8 cellular contexts compared by ENCODE assay signal in genomic region chr3:155853214-155854146, GRCh38. TPM values are rescaled to one million over a fixed set of nuclear protein-coding genes. Genes with fewer than 3 reads are reported as not detected.
DNase-seq lines count a peak whose midpoint lies in the region; ATAC-seq and TF ChIP-seq lines count a peak whose summit lies in the region.

No MANE protein-coding gene starts in this region.

- H4K20me1 ChIP-seq in BLaER1: peaks cover 50% of the 10 kb centered on the region

- peaks cover 31% of the 10 kb centered on the region for H3K36me3 Mint-ChIP-seq in activated CD4-positive, alpha-beta T cell treated with anti-CD3 and anti-CD28 coated beads, Interleukin-2, amount 10 ng/mL, durations not matched to agents 7 days and 5 days (ENCODE audit: low read depth)
- H3K36me3 Mint-ChIP-seq in naive thymus-derived CD4-positive, alpha-beta T cell: peaks cover 0 to 25% (median 6%) of the 10 kb centered on the region in 5 donors

- H3K27me3 ChIP-seq in BLaER1 (no peaks in the 10 kb centered on the region), HL-60 (ENCODE audit: insufficient read depth, poor library complexity, severe bottlenecking) (no peaks in the 10 kb centered on the region), transverse colon (no peaks in the 10 kb centered on the region)
- no peaks in the 10 kb centered on the region for H3K27me3 ChIP-seq in naive thymus-derived CD4-positive, alpha-beta T cell (ENCODE audit: control insufficient read depth in 2 of 2, insufficient read depth in 2 of 2, low read length in 2 of 2)

- peak overlapping the region; percentile 98 for H3K4me2 ChIP-seq in BLaER1

- in situ Hi-C loops in transverse colon (cut with MboI; ENCODE audit: low pct_ligation_motif_present in 1 of 4, low pct_unique_long_range_greater_than_20kb in 1 of 4, low sequenced_read_pairs in 3 of 4): loop anchor here in 1 of 4 donors (25.0 kb wide), 1 partner anchor 1309 kb away; the partner anchor contains the start of gene CCNL1

- H3K27me3 Mint-ChIP-seq in activated CD4-positive, alpha-beta T cell treated with anti-CD3 and anti-CD28 coated beads, Interleukin-2, amount 10 ng/mL, durations not matched to agents 7 days and 5 days: peaks cover 6% of the 10 kb centered on the region
- H3K27me3 Mint-ChIP-seq in naive thymus-derived CD4-positive, alpha-beta T cell: peaks cover 0 to 7% (median 0%) of the 10 kb centered on the region in 5 donors

- H3K27ac Mint-ChIP-seq in activated CD4-positive, alpha-beta T cell treated with anti-CD3 and anti-CD28 coated beads, Interleukin-2, amount 10 ng/mL, durations not matched to agents 7 days and 5 days: peak overlapping the region; percentile 100
- H3K27ac Mint-ChIP-seq in naive thymus-derived CD4-positive, alpha-beta T cell: peak overlapping the region; percentile 97 to 100 (median 99)

- 1% methylated on average over 39 of the region's 45 CpGs; no CpG with 5 or more reads in 1 of the 2 donors for WGBS in transverse colon (ENCODE audit: low coverage in 1 of 2), 2 donors

- DNase-seq in HL-60 (ENCODE audit: low read depth in 1 of 2, low spot score in 1 of 2) (peak in 1 of 2 experiments; percentile 25), erythroblast (lab: John Stamatoyannopoulos, UW) (peak; percentile 64 to 84), transverse colon (peak; percentile 30), NCI-H446 treated with DMSO at 0.1 percent for 48 hours (lab: John Stamatoyannopoulos, UW) (no peak)
- peak; percentile 33 for DNase-seq in activated CD4-positive, alpha-beta T cell treated with anti-CD3 and anti-CD28 coated beads, Interleukin-2, amount 10 ng/mL, durations not matched to agents 7 days and 5 days
- peak in 4 of 9 donors; percentile 17 to 49 (median 20) for DNase-seq in naive thymus-derived CD4-positive, alpha-beta T cell

- intact Hi-C loops in naive thymus-derived CD4-positive, alpha-beta T cell (cut with micrococcal nuclease): loop anchor here (1.0 to 10.0 kb wide), 17 partner anchors 9 to 1529 kb away; partner anchors contain the start of genes C3orf33 (in 2 of the 2), CCNL1 (in 2 of the 2), DHX36 (in 2 of the 2) and GMPS (in 2 of the 2)
- intact Hi-C loops in transverse colon (cut with DNase I; ENCODE audit: low total_unique reads): loop anchor here (2.0 kb wide), 1 partner anchor 15 kb away; no protein-coding TSS in a partner anchor

- ATAC-seq in GM19438 (IDR thresholded peaks at IDR 0.05; ENCODE audit: low read depth, unreplicated experiment): peak; percentile 12
- no peak for ATAC-seq in naive thymus-derived CD4-positive, alpha-beta T cell

- H3K4me1 ChIP-seq in BLaER1: peaks cover 53% of the 10 kb centered on the region
- H3K4me1 ChIP-seq in naive thymus-derived CD4-positive, alpha-beta T cell (ENCODE audit: control insufficient read depth in 2 of 2, insufficient read depth in 2 of 2, low read length in 2 of 2): peaks cover 21 to 39% of the 10 kb centered on the region in 2 donors
- H3K4me1 ChIP-seq in transverse colon: peaks cover 25 to 56% (median 36%) of the 10 kb centered on the region in 4 donors

- TF ChIP-seq POLR2A in erythroblast (IDR thresholded peaks at IDR 0.05; ENCODE audit: low read length) (no peak), transverse colon (IDR thresholded peaks at IDR 0.05) (no peak)

- TF ChIP-seq CTCF in HL-60 (IDR thresholded peaks at IDR 0.05; ENCODE audit: insufficient read depth, low read length): no peak
- peak in 4 of 5 experiments; percentile 12 to 52 (median 18) for TF ChIP-seq CTCF in transverse colon (IDR thresholded peaks at IDR 0.05)

- peaks cover 43% of the 10 kb centered on the region for H3K4me1 Mint-ChIP-seq in activated CD4-positive, alpha-beta T cell treated with anti-CD3 and anti-CD28 coated beads, Interleukin-2, amount 10 ng/mL, durations not matched to agents 7 days and 5 days
- H3K4me1 Mint-ChIP-seq in naive thymus-derived CD4-positive, alpha-beta T cell: peaks cover 27 to 54% (median 45%) of the 10 kb centered on the region in 7 donors

- peak overlapping the region; percentile 82 for H3K27ac ChIP-seq in BLaER1
- H3K27ac ChIP-seq in HL-60 (replicated peaks): peak overlapping the region; percentile 99
- peak overlapping the region; percentile 82 for H3K27ac ChIP-seq in naive thymus-derived CD4-positive, alpha-beta T cell (ENCODE audit: low read depth, low read length)
- peak overlapping the region; percentile 91 to 97 (median 94) for H3K27ac ChIP-seq in transverse colon

- CTCF ChIA-PET in activated CD4-positive, alpha-beta T cell treated with anti-CD3 and anti-CD28 coated beads, Interleukin-2, amount 10 ng/mL, durations not matched to agents 7 days and 5 days (lab: Charles Lee): interaction anchor here (0.8 to 2.4 kb wide), 5 partner anchors 14 to 48 kb away, joined by 3 to 13 read pairs (median 4); partner anchors contain the start of genes C3orf33 and GMPS
- CTCF ChIA-PET in naive thymus-derived CD4-positive, alpha-beta T cell (lab: Charles Lee): interaction anchor here (0.8 to 2.1 kb wide), 3 partner anchors 17 to 98 kb away, joined by 3 to 13 read pairs (median 3); partner anchors contain the start of genes C3orf33 and GMPS

- no peaks in the 10 kb centered on the region for H3K9me3 Mint-ChIP-seq in activated CD4-positive, alpha-beta T cell treated with anti-CD3 and anti-CD28 coated beads, Interleukin-2, amount 10 ng/mL, durations not matched to agents 7 days and 5 days
- peaks cover 0 to 9% (median 2%) of the 10 kb centered on the region in 11 donors for H3K9me3 Mint-ChIP-seq in naive thymus-derived CD4-positive, alpha-beta T cell

- H3K36me3 ChIP-seq in BLaER1 (peaks cover 10% of the 10 kb centered on the region; the same call in 1 of the 2 replicates), transverse colon (no peaks in the 10 kb centered on the region)
- peaks cover 0 to 6% (median 0%) of the 10 kb centered on the region in 3 experiments for H3K36me3 ChIP-seq in naive thymus-derived CD4-positive, alpha-beta T cell (ENCODE audit: control insufficient read depth in 2 of 3, insufficient read depth in 3 of 3, low read length in 3 of 3)

- H3K4me3 ChIP-seq in BLaER1: peak overlapping the region; percentile 88
- peak overlapping the region; percentile 94 for H3K4me3 ChIP-seq in HL-60 (replicated peaks; ENCODE audit: insufficient read depth, low read length)
- H3K4me3 ChIP-seq in naive thymus-derived CD4-positive, alpha-beta T cell (ENCODE audit: low read length): peak overlapping the region; percentile 85
- peak overlapping the region; percentile 29 to 91 (median 78) for H3K4me3 ChIP-seq in transverse colon

- H3K4me3 Mint-ChIP-seq in activated CD4-positive, alpha-beta T cell treated with anti-CD3 and anti-CD28 coated beads, Interleukin-2, amount 10 ng/mL, durations not matched to agents 7 days and 5 days: peak overlapping the region; percentile 88
- H3K4me3 Mint-ChIP-seq in naive thymus-derived CD4-positive, alpha-beta T cell: peak overlapping the region; percentile 86 to 99 (median 95)

- H3K9me3 ChIP-seq in BLaER1 (no peaks in the 10 kb centered on the region), transverse colon (no peaks in the 10 kb centered on the region)
- H3K9me3 ChIP-seq in naive thymus-derived CD4-positive, alpha-beta T cell (ENCODE audit: control insufficient read depth in 2 of 3, low read length in 3 of 3): no peaks in the 10 kb centered on the region

- H3K9ac ChIP-seq in BLaER1: peak overlapping the region; percentile 90

- POLR2A ChIA-PET in activated CD4-positive, alpha-beta T cell treated with anti-CD3 and anti-CD28 coated beads, Interleukin-2, amount 10 ng/mL, durations not matched to agents 7 days and 5 days (lab: Charles Lee): interaction anchor here (0.5 to 1.7 kb wide), 4 partner anchors 9 to 48 kb away, joined by 4 to 6 read pairs (median 4); partner anchors contain the start of gene GMPS
- POLR2A ChIA-PET in naive thymus-derived CD4-positive, alpha-beta T cell (lab: Charles Lee): interaction anchor here (0.7 to 3.2 kb wide), 6 partner anchors 8 to 1307 kb away, joined by 3 to 34 read pairs (median 8); partner anchors contain the start of genes C3orf33, CCNL1 and GMPS

- TF ChIP-seq EP300 in transverse colon (IDR thresholded peaks at IDR 0.05; ENCODE audit: low read depth): no peak

RNA-seq across cellular contexts. Expression of gene SLC33A1, which starts 0.7 kb away (rescaled TPM):
- total RNA-seq in activated CD4-positive, alpha-beta T cell treated with anti-CD3 and anti-CD28 coated beads, Interleukin-2, amount 10 ng/mL, durations not matched to agents 7 days and 5 days: 10 to 100 TPM; 26.7 to 27.9 TPM
- total RNA-seq in naive thymus-derived CD4-positive, alpha-beta T cell: 10 to 100 TPM; 19.8 to 40.8 (median 31.9) TPM
- 10 to 100 TPM in 1 of 2 donors, 1 to 10 TPM in 1; 9.4 to 14.5 TPM for polyA plus RNA-seq in naive thymus-derived CD4-positive, alpha-beta T cell
- total RNA-seq in transverse colon: 10 to 100 TPM; 13.3 to 34.8 (median 32.7) TPM

RNA-seq across cellular contexts. Expression of gene GMPS, which starts 17.0 kb away (rescaled TPM):
- total RNA-seq in activated CD4-positive, alpha-beta T cell treated with anti-CD3 and anti-CD28 coated beads, Interleukin-2, amount 10 ng/mL, durations not matched to agents 7 days and 5 days: 10 to 100 TPM; 92.1 to 99.2 TPM
- 10 to 100 TPM; 36.3 to 85.1 (median 45.4) TPM for total RNA-seq in naive thymus-derived CD4-positive, alpha-beta T cell
- polyA plus RNA-seq in naive thymus-derived CD4-positive, alpha-beta T cell: 10 to 100 TPM; 57.9 to 73.1 TPM
- total RNA-seq in transverse colon: 10 to 100 TPM in 3 of 4 donors, 1 to 10 TPM in 1; 3.0 to 45.2 (median 20.4) TPM

RNA-seq across cellular contexts. Expression of gene C3orf33, which starts 47.4 kb away (rescaled TPM):
- 1 to 10 TPM in 1 of 2 experiments, under 1 TPM in 1; 0.72 to 1.1 TPM for total RNA-seq in activated CD4-positive, alpha-beta T cell treated with anti-CD3 and anti-CD28 coated beads, Interleukin-2, amount 10 ng/mL, durations not matched to agents 7 days and 5 days
- total RNA-seq in naive thymus-derived CD4-positive, alpha-beta T cell: 1 to 10 TPM; 1.1 to 4.6 (median 2.7) TPM
- polyA plus RNA-seq in naive thymus-derived CD4-positive, alpha-beta T cell: 1 to 10 TPM; 3.9 to 4.3 TPM
- 1 to 10 TPM in 2 of 4 donors, not detected in 2; 1.5 to 3.7 TPM for total RNA-seq in transverse colon
